In genomic region chr19:15197275-15198005, GRCh38 we compare ENCODE assay signal across 11 cellular contexts. TPM values are rescaled to one million over a fixed set of nuclear protein-coding genes. Genes with fewer than 3 reads are reported as not detected.
DNase-seq lines count a peak whose midpoint lies in the region; ATAC-seq and TF ChIP-seq lines count a peak whose summit lies in the region.
"Had no signal": no experiment of that assay in that cellular context is flagged by ENCODE, and none has a peak within 500 bp of the region (broad histone marks: within the 10 kb centered on the region; RNA-seq: fewer than 3 reads in every experiment).

No MANE protein-coding gene starts in this region.

- ATAC-seq in DND-41 (ENCODE audit: insufficient read depth, low read depth) (peak; percentile 81), HG03095 (IDR thresholded peaks at IDR 0.05; ENCODE audit: unreplicated experiment) (no peak)
- ATAC-seq: activated CD4-positive, alpha-beta T cell treated with anti-CD3 and anti-CD28 coated beads for 36 hours had no signal

- H3K9me3 ChIP-seq in DND-41 (ENCODE audit: insufficient read depth, low read length, severe bottlenecking) (no peaks in the 10 kb centered on the region), Karpas-422 (ENCODE audit: low read length) (no peaks in the 10 kb centered on the region), ascending aorta (no peaks in the 10 kb centered on the region)

- H3K27me3 ChIP-seq in DND-41 (ENCODE audit: insufficient read depth, low read length, poor library complexity): no peaks in the 10 kb centered on the region
- no peaks in the 10 kb centered on the region for H3K27me3 ChIP-seq in Karpas-422 (ENCODE audit: low read length)
- no peaks in the 10 kb centered on the region for H3K27me3 ChIP-seq in ascending aorta

- H3K27ac ChIP-seq in DND-41 (ENCODE audit: low read length) (peak overlapping the region; percentile 91), Karpas-422 (ENCODE audit: low read length) (peak overlapping the region; percentile 83), ascending aorta (peak overlapping the region; percentile 96)

- peaks cover 52% of the 10 kb centered on the region for H3K4me1 ChIP-seq in DND-41 (ENCODE audit: insufficient read depth, low read length)
- H3K4me1 ChIP-seq in Karpas-422 (ENCODE audit: low read length): peaks cover 18% of the 10 kb centered on the region
- peaks cover 0 to 35% of the 10 kb centered on the region in 2 donors for H3K4me1 ChIP-seq in ascending aorta

- H3K36me3 ChIP-seq in DND-41 (ENCODE audit: insufficient read depth, low read length): peaks cover 50% of the 10 kb centered on the region
- no peaks in the 10 kb centered on the region for H3K36me3 ChIP-seq in Karpas-422 (ENCODE audit: insufficient read depth, low read length)
- peaks cover 3 to 10% of the 10 kb centered on the region in 2 donors for H3K36me3 ChIP-seq in ascending aorta

- H3K4me3 ChIP-seq in DND-41 (ENCODE audit: low read depth in 1 of 2, low read length in 2 of 2) (peak overlapping the region in 1 of 2 experiments; percentile 45; a peak in 2 of 4 replicates), Karpas-422 (ENCODE audit: low read length) (no peak overlapping the region; the same call in 1 of the 2 replicates), ascending aorta (peak overlapping the region in 1 of 2 donors; percentile 20)

- H3K27me3 Mint-ChIP-seq in neural crest cell (ENCODE audit: low read depth): no peaks in the 10 kb centered on the region

- H3K9ac ChIP-seq in DND-41 (ENCODE audit: low read depth, low read length) (peak overlapping the region; percentile 42), Karpas-422 (ENCODE audit: low read length) (peak overlapping the region; percentile 46)

- H3K4me3 Mint-ChIP-seq in neural crest cell: peak overlapping the region; percentile 90
- H3K4me3 Mint-ChIP-seq: activated CD4-positive, alpha-beta T cell treated with anti-CD3 and anti-CD28 coated beads for 36 hours had no signal

- H3K9me3 Mint-ChIP-seq in neural crest cell: no peaks in the 10 kb centered on the region

- TF ChIP-seq CTCF in DND-41 (IDR thresholded peaks at IDR 0.05; ENCODE audit: borderline replicate concordance, extremely low read depth, low read length, poor library complexity, severe bottlenecking) (peak; percentile 26), ascending aorta (IDR thresholded peaks at IDR 0.05) (no peak), neural crest cell (conservative IDR thresholded peaks at IDR 0.05) (no peak)

- H3K79me2 ChIP-seq in DND-41 (ENCODE audit: insufficient read depth, low read length) (peaks cover 63% of the 10 kb centered on the region), Karpas-422 (ENCODE audit: low read length) (no peaks in the 10 kb centered on the region)

- H2AFZ ChIP-seq in DND-41 (ENCODE audit: low read depth, low read length) (no peak overlapping the region), Karpas-422 (ENCODE audit: low read length) (no peak overlapping the region)

- H3K9me2 ChIP-seq in Karpas-422 (replicated peaks; ENCODE audit: insufficient read depth, low read length): no peaks in the 10 kb centered on the region

- intact Hi-C loops in ascending aorta (cut with DNase I): loop anchor here (5.0 kb wide), 3 partner anchors 135 to 235 kb away; partner anchors contain the start of genes AKAP8 and BRD4

- DNase-seq in DND-41 (peak; percentile 98), Karpas-422 (peak; percentile 72), ascending aorta (ENCODE audit: low spot score in 2 of 2) (no peak), neural crest cell (ENCODE audit: low read depth, low spot score) (no peak), NCI-H748 (lab: John Stamatoyannopoulos, UW; ENCODE audit: unreplicated experiment) (no peak), activated T-cell treated with anti-CD3 and anti-CD28 coated beads for 4 hours (no peak)
- DNase-seq: activated CD4-positive, alpha-beta T cell treated with anti-CD3 and anti-CD28 coated beads for 36 hours; effector memory CD4-positive, alpha-beta T cell; EL; nucleus accumbens had no signal

- no peak overlapping the region for H3K27ac Mint-ChIP-seq in neural crest cell (ENCODE audit: unreplicated experiment)
- H3K27ac Mint-ChIP-seq: activated CD4-positive, alpha-beta T cell treated with anti-CD3 and anti-CD28 coated beads for 36 hours had no signal

- peak overlapping the region; percentile 57 for H3K4me2 ChIP-seq in DND-41 (ENCODE audit: insufficient read depth, low read length)
- peak overlapping the region; percentile 12 for H3K4me2 ChIP-seq in Karpas-422 (ENCODE audit: low read depth, low read length, poor library complexity, severe bottlenecking)

- peaks cover 10% of the 10 kb centered on the region for H3K36me3 Mint-ChIP-seq in neural crest cell (ENCODE audit: low read depth)

- H4K20me1 ChIP-seq in DND-41 (ENCODE audit: insufficient read depth, low read length) (peaks cover 42% of the 10 kb centered on the region), Karpas-422 (ENCODE audit: insufficient read depth, low read depth, low read length) (no peaks in the 10 kb centered on the region)

- peaks cover 39% of the 10 kb centered on the region for H3K4me1 Mint-ChIP-seq in neural crest cell

RNA-seq across cellular contexts. Expression of gene NOTCH3, which starts 3.4 kb away (rescaled TPM):
- total RNA-seq in Karpas-422 (2014; rRNA removed; shearing (Covaris generic); ENCODE audit: low replicate concordance): 0.45 and 3.2 TPM in 2 replicates
- total RNA-seq in ascending aorta: 524 TPM
- 125 and 127 TPM in 2 replicates for total RNA-seq in neural crest cell

RNA-seq across cellular contexts. Expression of gene EPHX3, which starts 34.8 kb away (rescaled TPM):
- 0.11 and 1.6 TPM in 2 replicates for total RNA-seq in Karpas-422 (2014; rRNA removed; shearing (Covaris generic); ENCODE audit: low replicate concordance)
- total RNA-seq in ascending aorta: not detected
- total RNA-seq in neural crest cell: 1.0 and 1.1 TPM in 2 replicates

Comparison
In these comparisons a context has a peak if more than half of its experiments do, and no peak if none do; other contexts are left out.
1. DNase-seq: peak in DND-41 (single experiment) and Karpas-422 (single experiment); none in ascending aorta (0 of 2), neural crest cell (single experiment), NCI-H748 (single experiment) and activated T-cell treated with anti-CD3 and anti-CD28 coated beads for 4 hours (single experiment).
2. RNA of gene NOTCH3, which starts 3.4 kb away (total RNA-seq): 524 TPM in ascending aorta (single experiment) and 125 to 127 TPM in neural crest cell; 0.45 to 3.2 TPM in Karpas-422; every median in the first group is over 10 times any median in the second.
3. Peak in every context shown above with its lines, with median percentiles within 50 percentile points of each other: H3K27ac ChIP-seq.